In the genomic region with DNA sequence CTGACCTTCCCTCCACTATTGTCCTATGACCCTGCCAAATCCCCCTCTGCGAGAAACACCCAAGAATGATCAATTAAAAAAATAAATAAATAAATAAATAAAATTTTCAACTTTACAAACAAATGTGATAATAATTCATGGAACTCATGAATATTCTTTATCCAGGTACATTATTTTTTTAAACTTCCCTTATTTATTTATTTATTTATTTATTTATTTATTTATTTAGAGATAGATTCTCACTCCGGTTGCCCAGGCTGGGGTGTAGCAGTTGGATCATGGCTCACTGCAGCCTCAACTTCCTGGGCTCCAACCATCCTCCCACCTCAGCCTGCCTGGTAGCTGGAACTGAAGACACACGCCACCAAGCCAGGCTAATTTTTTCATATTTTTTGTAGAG, we compare ENCODE assay signal across 1 cellular context. TPM values are rescaled to one million over a fixed set of nuclear protein-coding genes. Genes with fewer than 3 reads are reported as not detected.
"Had no signal": no experiment of that assay in that cellular context is flagged by ENCODE, and none has a peak within 500 bp of the region (broad histone marks: within the 10 kb centered on the region; RNA-seq: fewer than 3 reads in every experiment).

No MANE protein-coding gene starts in this region.

RNA-seq across cellular contexts. Expression of a gene that starts 2.2 kb away (rescaled TPM):
- polyA plus RNA-seq: SK-N-SH had no signal
